Comparison of ENCODE assay signal across 11 cellular contexts in the genomic region with DNA sequence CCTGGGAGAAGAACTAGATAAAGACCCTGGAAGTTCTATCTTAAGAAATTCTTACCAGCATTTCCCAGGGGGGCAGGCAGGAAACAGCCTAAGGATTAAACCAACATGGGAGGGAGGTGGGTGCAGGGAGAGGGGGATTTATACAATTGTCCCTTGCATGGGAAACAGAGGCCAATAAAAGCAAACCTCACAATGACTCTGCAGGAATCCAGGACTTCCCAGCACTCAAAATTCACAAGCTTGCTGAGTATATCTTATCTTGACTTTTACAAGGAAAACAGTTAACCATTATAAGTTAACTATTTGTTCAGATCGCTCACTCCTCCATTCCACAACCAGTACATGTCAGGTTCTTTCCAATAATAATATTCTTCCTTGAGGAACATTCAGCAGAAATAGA.
A peak's percentile ranks its signal among the peaks of the same experiment; 100 is the strongest.
DNase-seq lines count a peak whose midpoint lies in the region; ATAC-seq and TF ChIP-seq lines count a peak whose summit lies in the region.
"Had no signal": no experiment of that assay in that cellular context is flagged by ENCODE, and none has a peak within 500 bp of the region (broad histone marks: within the 10 kb centered on the region; RNA-seq: fewer than 3 reads in every experiment).

No MANE protein-coding gene starts in this region.

- H3K4me1 ChIP-seq in HUES64 (ENCODE audit: insufficient read depth, low read length) (peaks cover 23% of the 10 kb centered on the region), iPS-20b (ENCODE audit: insufficient read depth, low read length) (peaks cover 20% of the 10 kb centered on the region), thoracic aorta (ENCODE audit: control insufficient read depth in 1 of 2, low read depth in 2 of 2) (peaks cover 25 to 44% of the 10 kb centered on the region in 2 donors), adrenal gland (replicated peaks in 1 of 2) (peaks cover 0 to 2% of the 10 kb centered on the region in 2 donors)

- TF ChIP-seq CTCF in astrocyte of the spinal cord (IDR thresholded peaks at IDR 0.05; ENCODE audit: low read depth, low read length), result no peak
- no peak for TF ChIP-seq CTCF in thoracic aorta (IDR thresholded peaks at IDR 0.05)
- TF ChIP-seq CTCF in adrenal gland (IDR thresholded peaks at IDR 0.05), result no peak

- no peak overlapping the region for H3K4me3 ChIP-seq in HUES64 (ENCODE audit: low read length)
- H3K4me3 ChIP-seq in astrocyte of the spinal cord (ENCODE audit: low read depth, low read length), result no peak overlapping the region
- H3K4me3 ChIP-seq in iPS-20b (ENCODE audit: low read length), result no peak overlapping the region
- H3K4me3 ChIP-seq in thoracic aorta, result no peak overlapping the region
- H3K4me3 ChIP-seq in adrenal gland, result no peak overlapping the region

- intact Hi-C loops in adrenal gland (cut with DNase I), result no loop called here

- no peaks in the 10 kb centered on the region for H3K9me3 ChIP-seq in HUES64 (ENCODE audit: insufficient read depth, low read depth, low read length)
- no peaks in the 10 kb centered on the region for H3K9me3 ChIP-seq in iPS-20b (ENCODE audit: insufficient read depth, low read depth, low read length)
- peaks cover 6% of the 10 kb centered on the region for H3K9me3 ChIP-seq in thoracic aorta
- no peaks in the 10 kb centered on the region for H3K9me3 ChIP-seq in adrenal gland (replicated peaks in 1 of 3)

- in situ Hi-C loops in astrocyte of the spinal cord (cut with HindIII; ENCODE audit: low sequenced_read_pairs), result no loop called here

- no peak for TF ChIP-seq POLR2A in adrenal gland (IDR thresholded peaks at IDR 0.05)

- H3K27ac ChIP-seq in HUES64 (ENCODE audit: low read depth, low read length), result peak overlapping the region; percentile 58; the same call in 1 of the 2 replicates
- no peak overlapping the region for H3K27ac ChIP-seq in iPS-20b (ENCODE audit: low read length)
- H3K27ac ChIP-seq in thoracic aorta, result peak overlapping the region; percentile 49 to 60
- H3K27ac ChIP-seq in adrenal gland, result no peak overlapping the region

- WGBS in HUES64, result 88% methylated on average over 1 of the region's 1 CpG
- 70 to 78% (median 73%) methylated on average over 1 of the region's 1 CpG for WGBS in adrenal gland, 4 donors

- H3K9ac ChIP-seq in HUES64 (ENCODE audit: low read depth, low read length) (no peak overlapping the region), iPS-20b (ENCODE audit: low read depth, low read length) (0 out of 2 replicates have a peak overlapping the region, but pooled peaks have one; percentile 2)

- DNase-seq in astrocyte of the spinal cord (ENCODE audit: low read depth, low spot score), result peak; percentile 85
- no peak for DNase-seq in thoracic aorta (ENCODE audit: low spot score)
- no peak for DNase-seq in adrenal gland
- no peak for DNase-seq in stimulated activated naive CD4-positive, alpha-beta T cell treated with Interleukin-2 at 50 U/mL for 16 hours (lab: John Stamatoyannopoulos, UW)
- no peak for DNase-seq in SKM-1 (lab: John Stamatoyannopoulos, UW; ENCODE audit: unreplicated experiment)
- DNase-seq: EL, Karpas-422, NCI-H524 treated with DMSO at 0.1 percent for 48 hours had no signal

- H3K27me3 ChIP-seq in HUES64 (ENCODE audit: insufficient read depth, low read length), result no peaks in the 10 kb centered on the region
- no peaks in the 10 kb centered on the region for H3K27me3 ChIP-seq in iPS-20b (ENCODE audit: insufficient read depth, low read length)
- H3K27me3 ChIP-seq in thoracic aorta (replicated peaks; ENCODE audit: insufficient read depth), result no peaks in the 10 kb centered on the region
- no peaks in the 10 kb centered on the region for H3K27me3 ChIP-seq in adrenal gland

- ATAC-seq in thoracic aorta (ENCODE audit: insufficient number of reproducible peaks, low FRiP score, low read depth), result no peak
- ATAC-seq: stimulated activated effector memory CD8-positive, alpha-beta T cell treated with anti-CD3 and anti-CD28 coated beads, Interleukin-12 subunit alpha, Interleukin-12 subunit beta, amount 100 ng/mL, for 72 hours had no signal

- H3K36me3 ChIP-seq in HUES64 (ENCODE audit: insufficient read depth, low read length) (no peaks in the 10 kb centered on the region), iPS-20b (ENCODE audit: insufficient read depth, low read depth, low read length) (no peaks in the 10 kb centered on the region), thoracic aorta (no peaks in the 10 kb centered on the region), adrenal gland (replicated peaks in 1 of 2) (no peaks in the 10 kb centered on the region)

Comparison
In these comparisons a context has a peak if more than half of its experiments do, and no peak if none do; other contexts are left out.
1. H3K27ac ChIP-seq: peak in HUES64 (single experiment) and thoracic aorta (2 of 2); none in iPS-20b (single experiment) and adrenal gland (0 of 5).